In genomic region chr17:80281516-80281915, GRCh38 we compare ENCODE assay signal across 1 cellular context.
TF ChIP-seq lines count a peak whose summit lies in the region.

No MANE protein-coding gene starts in this region.

TF ChIP-seq in K562, 482 proteins besides CTCF, POLR2A, EP300 and RAD21 (continued from another document):
- no peak for TF ChIP-seq ATF4 (CRISPR knock-in tag; IDR thresholded peaks at IDR 0.05)
- no peak for TF ChIP-seq ZNF354B (CRISPR knock-in tag; IDR thresholded peaks at IDR 0.05)
